22 cellular contexts compared by ENCODE assay signal in the genomic region with DNA sequence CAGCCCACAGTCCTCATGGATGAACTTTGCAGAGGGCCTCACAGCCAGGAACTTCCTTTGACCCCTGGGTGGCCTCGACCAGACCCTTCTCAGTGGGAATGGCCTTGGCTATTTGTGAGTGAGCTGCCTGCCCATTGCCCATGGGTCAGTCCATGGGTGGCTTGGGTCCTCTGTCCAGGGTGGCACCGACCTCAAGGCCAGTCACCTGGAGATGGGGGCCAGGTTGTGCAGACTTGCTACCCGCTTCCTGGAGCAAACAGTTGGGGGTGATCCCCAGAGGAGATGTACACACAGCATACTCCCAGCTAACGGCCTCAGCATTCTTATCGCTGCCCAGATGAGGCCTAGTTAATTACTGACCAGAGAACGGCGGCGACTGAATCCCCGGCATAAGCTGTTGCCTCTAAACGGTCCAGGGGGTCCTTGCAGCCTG. TPM values are rescaled to one million over a fixed set of nuclear protein-coding genes. Genes with fewer than 3 reads are reported as not detected.
DNase-seq lines count a peak whose midpoint lies in the region; ATAC-seq and TF ChIP-seq lines count a peak whose summit lies in the region.
"Had no signal": no experiment of that assay in that cellular context is flagged by ENCODE, and none has a peak within 500 bp of the region (broad histone marks: within the 10 kb centered on the region; RNA-seq: fewer than 3 reads in every experiment).

No MANE protein-coding gene starts in this region.

- no peak overlapping the region for H2BK12ac ChIP-seq in mesenchymal stem cell (ENCODE audit: low read length in 2 of 2)

- no peak overlapping the region for H3K14ac ChIP-seq in mesenchymal stem cell (ENCODE audit: low read length in 2 of 2)

- CTCF ChIA-PET in HEK293 (lab: Yijun Ruan, JAX) = interaction anchor here (0.8 kb wide), 1 partner anchor 11 kb away, joined by 3 read pairs; no protein-coding TSS in a partner anchor
- CTCF ChIA-PET in GM10248 (lab: Yijun Ruan, JAX) = interaction anchor here (1.4 to 1.5 kb wide), 2 partner anchors 11 to 181 kb away, joined by 5 to 6 read pairs; no protein-coding TSS in a partner anchor

- WGBS in mesenchymal stem cell = 78% methylated on average over 10 of the region's 10 CpGs

- no peak overlapping the region for H3K18ac ChIP-seq in mesenchymal stem cell (ENCODE audit: low read depth in 1 of 2, low read length in 2 of 2)

- H3K27ac ChIP-seq in HEK293 (ENCODE audit: extremely low read depth, low read depth, low read length) (no peak overlapping the region), mesenchymal stem cell (ENCODE audit: low read length, poor library complexity, severe bottlenecking) (peak overlapping the region; percentile 8)
- H3K27ac ChIP-seq: BLaER1 had no signal

- no peak overlapping the region for H3K4ac ChIP-seq in mesenchymal stem cell (ENCODE audit: low read depth in 1 of 2, low read length in 2 of 2)

- H3K23ac ChIP-seq in mesenchymal stem cell (ENCODE audit: low read length in 2 of 2) = no peak overlapping the region

- POLR2A ChIA-PET in HEK293 (lab: Yijun Ruan, JAX) (no interaction called here), GM10248 (lab: Yijun Ruan, JAX) (no interaction called here)

- H3K36me3 ChIP-seq in HEK293 (ENCODE audit: control insufficient read depth in 2 of 2, insufficient read depth in 1 of 2, low read length in 2 of 2) (no peaks in the 10 kb centered on the region), mesenchymal stem cell (ENCODE audit: control insufficient read depth in 1 of 2, insufficient read depth in 2 of 2, low read depth in 1 of 2, low read length in 2 of 2) (no peaks in the 10 kb centered on the region)
- H3K36me3 ChIP-seq: BE2C, BLaER1 had no signal

- no peak overlapping the region for H3K4me2 ChIP-seq in mesenchymal stem cell (ENCODE audit: low read length, poor library complexity, severe bottlenecking)
- H3K4me2 ChIP-seq: BLaER1 had no signal

- H4K91ac ChIP-seq in mesenchymal stem cell (ENCODE audit: low read length) = no peak overlapping the region

- H3K4me1 ChIP-seq in HEK293 (ENCODE audit: control insufficient read depth, insufficient read depth, low read length) = no peaks in the 10 kb centered on the region
- H3K4me1 ChIP-seq in mesenchymal stem cell (ENCODE audit: control insufficient read depth, insufficient read depth, low read depth, low read length) = peaks cover 11% of the 10 kb centered on the region
- H3K4me1 ChIP-seq: BE2C, BLaER1, Caco-2 had no signal

- peaks cover 25 to 59% of the 10 kb centered on the region in 2 experiments for H3K27me3 ChIP-seq in mesenchymal stem cell (ENCODE audit: control insufficient read depth in 1 of 2, insufficient read depth in 1 of 2, low read length in 2 of 2)
- H3K27me3 ChIP-seq: BE2C, BLaER1 had no signal

- no peak overlapping the region for H2AK5ac ChIP-seq in mesenchymal stem cell (ENCODE audit: low read length, severe bottlenecking)

- no peak overlapping the region for H3K9ac ChIP-seq in mesenchymal stem cell (ENCODE audit: low read length)
- H3K9ac ChIP-seq: BLaER1 had no signal

- H4K8ac ChIP-seq in mesenchymal stem cell (ENCODE audit: low read length) = no peak overlapping the region

- DNase-seq in HuH-7.5 (ENCODE audit: low spot score) = peak; percentile 27
- no peak for DNase-seq in mesenchymal stem cell
- DNase-seq in retina = peak; percentile 28
- no peak for DNase-seq in GM10248 (ENCODE audit: extremely low spot score)
- DNase-seq in COLO668 (lab: John Stamatoyannopoulos, UW; ENCODE audit: unreplicated experiment) = no peak
- DNase-seq: 8988T; ACHN; BE2C; C1 segment of cervical spinal cord; Caco-2; Calu3; CD4-positive, alpha-beta memory T cell; CD4-positive, CD25-positive, alpha-beta regulatory T cell; CD8-positive, alpha-beta memory T cell; DMS79 treated with DMSO at 0.1 percent for 48 hours; GF-D8 had no signal

- H3K79me1 ChIP-seq in mesenchymal stem cell (replicated peaks; ENCODE audit: low read length, poor library complexity, severe bottlenecking) = no peaks in the 10 kb centered on the region

- H2BK120ac ChIP-seq in mesenchymal stem cell (ENCODE audit: low read depth, low read length) = no peak overlapping the region

- H3K4me3 ChIP-seq in HEK293 (ENCODE audit: low read depth, low read length) (no peak overlapping the region), mesenchymal stem cell (ENCODE audit: insufficient read depth in 1 of 2, low read depth in 1 of 2, low read length in 2 of 2) (no peak overlapping the region)
- H3K4me3 ChIP-seq: BLaER1, GM12878 had no signal

- H3K9me3 ChIP-seq in HEK293 (ENCODE audit: control insufficient read depth, insufficient read depth, low read depth, low read length) (no peaks in the 10 kb centered on the region), mesenchymal stem cell (ENCODE audit: control insufficient read depth, low read length) (no peaks in the 10 kb centered on the region)
- H3K9me3 ChIP-seq: BE2C, Caco-2 had no signal

- no peak overlapping the region for H2BK5ac ChIP-seq in mesenchymal stem cell (ENCODE audit: low read depth, low read length, poor library complexity, severe bottlenecking)

- TF ChIP-seq CTCF in HEK293 (tag by site-specific recombination; IDR thresholded peaks at IDR 0.05) (no peak), GM10248 (IDR thresholded peaks at IDR 0.05; ENCODE audit: control extremely low read depth, extremely low read depth, low read depth, missing control alignments) (no peak)

- H2BK15ac ChIP-seq in mesenchymal stem cell (ENCODE audit: low read depth, poor library complexity, severe bottlenecking) = no peak overlapping the region

- no peak for ATAC-seq in GM19455 (IDR thresholded peaks at IDR 0.05; ENCODE audit: unreplicated experiment)
- ATAC-seq: GM12878 had no signal

- H2AFZ ChIP-seq in mesenchymal stem cell (ENCODE audit: low read depth, low read length) = no peak overlapping the region

TF ChIP-seq in HEK293, 187 proteins besides CTCF, POLR2A, EP300 and RAD21:
- TF ChIP-seq SETDB1 (IDR thresholded peaks at IDR 0.05; ENCODE audit: insufficient read length, low read length) (no peak), GLIS1 (tag by site-specific recombination; IDR thresholded peaks at IDR 0.05) (peak; percentile 20; the same call in 1 of the 2 replicates), ZNF747 (tag by site-specific recombination; IDR thresholded peaks at IDR 0.05) (no peak)
- TF ChIP-seq, protein P1, sequence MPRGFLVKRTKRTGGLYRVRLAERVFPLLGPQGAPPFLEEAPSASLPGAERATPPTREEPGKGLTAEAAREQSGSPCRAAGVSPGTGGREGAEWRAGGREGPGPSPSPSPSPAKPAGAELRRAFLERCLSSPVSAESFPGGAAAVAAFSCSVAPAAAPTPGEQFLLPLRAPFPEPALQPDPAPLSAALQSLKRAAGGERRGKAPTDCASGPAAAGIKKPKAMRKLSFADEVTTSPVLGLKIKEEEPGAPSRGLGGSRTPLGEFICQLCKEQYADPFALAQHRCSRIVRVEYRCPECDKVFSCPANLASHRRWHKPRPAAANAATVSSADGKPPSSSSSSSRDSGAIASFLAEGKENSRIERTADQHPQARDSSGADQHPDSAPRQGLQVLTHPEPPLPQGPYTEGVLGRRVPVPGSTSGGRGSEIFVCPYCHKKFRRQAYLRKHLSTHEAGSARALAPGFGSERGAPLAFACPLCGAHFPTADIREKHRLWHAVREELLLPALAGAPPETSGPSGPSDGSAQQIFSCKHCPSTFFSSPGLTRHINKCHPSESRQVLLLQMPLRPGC (tag by site-specific recombination; IDR thresholded peaks at IDR 0.05) = no peak

RNA-seq across cellular contexts. Expression of a gene that starts 23.1 kb away (rescaled TPM):
- 0.12 TPM for polyA plus RNA-seq in mesenchymal stem cell (2013, experiment 1 of 2)
- 0.15 TPM for polyA plus RNA-seq in mesenchymal stem cell (2013, experiment 2 of 2)
- polyA plus RNA-seq: AG04450, CD14-positive monocyte had no signal

Comparison
In these comparisons a context has a peak if more than half of its experiments do, and no peak if none do; other contexts are left out.
1. DNase-seq: peak in HuH-7.5 (single experiment) and retina (single experiment); none in mesenchymal stem cell (single experiment), GM10248 (single experiment) and COLO668 (single experiment).